ENCODE assay signal across 1 cellular context in the genomic region with DNA sequence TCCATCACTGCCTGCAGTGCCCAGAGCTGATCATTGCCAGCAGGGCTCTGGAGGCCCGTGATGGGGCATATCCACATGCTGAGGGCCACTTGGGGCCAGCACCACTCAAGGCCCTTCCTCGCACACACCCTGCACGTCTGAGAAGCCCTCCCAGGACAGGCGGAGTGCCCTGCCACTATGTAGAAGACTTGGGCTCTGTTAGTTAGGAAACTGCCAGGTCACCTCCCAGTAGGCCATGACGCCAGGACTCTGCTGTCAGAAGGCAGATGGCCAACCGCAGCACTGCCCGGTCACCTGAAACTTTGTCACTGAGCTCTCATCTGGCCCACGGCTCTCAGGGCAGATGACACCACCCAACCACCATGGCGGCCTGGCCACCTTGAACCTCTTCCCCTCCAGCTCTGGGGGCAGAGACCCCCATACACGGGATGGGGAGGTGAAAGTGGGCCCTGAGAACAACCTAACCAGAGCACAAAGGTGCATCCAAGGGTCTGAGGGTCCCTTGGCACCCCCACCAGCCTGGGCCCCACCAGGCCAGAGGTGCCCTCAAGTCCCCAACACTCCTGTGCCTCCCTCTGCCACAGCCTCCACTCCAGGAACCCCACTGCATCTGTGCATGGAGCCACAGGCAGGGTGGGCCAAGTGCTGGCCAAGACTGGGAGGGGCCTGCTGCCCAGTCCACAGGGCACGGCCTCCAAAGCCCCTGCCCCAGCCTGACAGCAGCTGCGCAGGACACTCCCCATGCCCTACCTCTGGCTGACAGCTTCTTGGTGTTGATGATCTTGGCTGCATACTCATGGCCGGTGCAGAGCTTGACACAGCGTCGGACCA.
TF ChIP-seq lines count a peak whose summit lies in the region.

No MANE protein-coding gene starts in this region.

TF ChIP-seq in HepG2, 621 proteins besides CTCF, POLR2A, EP300 and RAD21 (continued from another document):
- no peak for TF ChIP-seq ZNF101 (CRISPR knock-in tag; IDR thresholded peaks at IDR 0.05; ENCODE audit: borderline replicate concordance, low read depth)
- TF ChIP-seq ZNF605 (CRISPR knock-in tag; IDR thresholded peaks at IDR 0.05) = no peak
- no peak for TF ChIP-seq GLI4 (CRISPR knock-in tag; IDR thresholded peaks at IDR 0.05; ENCODE audit: borderline replicate concordance)
- TF ChIP-seq SMARCC2 (IDR thresholded peaks at IDR 0.05) = no peak
- TF ChIP-seq ZNF329 (CRISPR knock-in tag; IDR thresholded peaks at IDR 0.05; ENCODE audit: low read depth) = no peak
- no peak for TF ChIP-seq SALL1 (CRISPR knock-in tag; IDR thresholded peaks at IDR 0.05)
- TF ChIP-seq FOSL2 (CRISPR knock-in tag; IDR thresholded peaks at IDR 0.05) = no peak
- no peak for TF ChIP-seq GTF2F1 (IDR thresholded peaks at IDR 0.05; ENCODE audit: low read length)
- TF ChIP-seq, protein P1, sequence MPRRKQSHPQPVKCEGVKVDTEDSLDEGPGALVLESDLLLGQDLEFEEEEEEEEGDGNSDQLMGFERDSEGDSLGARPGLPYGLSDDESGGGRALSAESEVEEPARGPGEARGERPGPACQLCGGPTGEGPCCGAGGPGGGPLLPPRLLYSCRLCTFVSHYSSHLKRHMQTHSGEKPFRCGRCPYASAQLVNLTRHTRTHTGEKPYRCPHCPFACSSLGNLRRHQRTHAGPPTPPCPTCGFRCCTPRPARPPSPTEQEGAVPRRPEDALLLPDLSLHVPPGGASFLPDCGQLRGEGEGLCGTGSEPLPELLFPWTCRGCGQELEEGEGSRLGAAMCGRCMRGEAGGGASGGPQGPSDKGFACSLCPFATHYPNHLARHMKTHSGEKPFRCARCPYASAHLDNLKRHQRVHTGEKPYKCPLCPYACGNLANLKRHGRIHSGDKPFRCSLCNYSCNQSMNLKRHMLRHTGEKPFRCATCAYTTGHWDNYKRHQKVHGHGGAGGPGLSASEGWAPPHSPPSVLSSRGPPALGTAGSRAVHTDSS (CRISPR knock-in tag; conservative IDR thresholded peaks at IDR 0.05) = no peak
- TF ChIP-seq ZNF562 (CRISPR knock-in tag; IDR thresholded peaks at IDR 0.05; ENCODE audit: borderline replicate concordance) = no peak
- TF ChIP-seq MIXL1 (CRISPR knock-in tag; IDR thresholded peaks at IDR 0.05) = no peak
